ENCODE assay signal across 1 cellular context in genomic region chr2:14631676-14632075, GRCh38.
TF ChIP-seq lines count a peak whose summit lies in the region.

No MANE protein-coding gene starts in this region.

TF ChIP-seq in HepG2, 621 proteins besides CTCF, POLR2A, EP300 and RAD21 (continued from another document):
- no peak for TF ChIP-seq HMGXB3 (CRISPR knock-in tag; IDR thresholded peaks at IDR 0.05; ENCODE audit: borderline replicate concordance)
- no peak for TF ChIP-seq HNF4A (CRISPR knock-in tag; IDR thresholded peaks at IDR 0.05)
- no peak for TF ChIP-seq CEBPG (CRISPR knock-in tag; IDR thresholded peaks at IDR 0.05)
- no peak for TF ChIP-seq ZNF354B (CRISPR knock-in tag; IDR thresholded peaks at IDR 0.05)
